28 cellular contexts compared by ENCODE assay signal in genomic region chr7:13161125-13161524, GRCh38.
"Had no signal": no experiment of that assay in that cellular context is flagged by ENCODE, and none has a peak within 500 bp of the region (broad histone marks: within the 10 kb centered on the region; RNA-seq: fewer than 3 reads in every experiment).

No MANE protein-coding gene starts in this region.

- H3K27me3 ChIP-seq: ovary, right lobe of liver, sigmoid colon, stomach, thyroid gland, tibial nerve, upper lobe of left lung, vagina had no signal

- H3K9ac ChIP-seq: parathyroid adenoma had no signal

- H2AFZ ChIP-seq: parathyroid adenoma had no signal

- H3K27me3 Mint-ChIP-seq: progenitor cell of endocrine pancreas had no signal

- ATAC-seq: natural killer cell; psoas muscle; right cardiac atrium; right lobe of liver; stimulated activated effector memory CD8-positive, alpha-beta T cell treated with anti-CD3 and anti-CD28 coated beads, Interleukin-12 subunit alpha, Interleukin-12 subunit beta, amount 100 ng/mL, for 72 hours; stimulated activated naive B cell treated with anti-CD40 and anti-IgM and Interleukin-4, amounts not matched to agents 10 μg/mL and 1 μg/mL and 100 μg/mL, for 72 hours had no signal

- H3K79me2 ChIP-seq: parathyroid adenoma had no signal

- H3K27ac ChIP-seq: ovary, parathyroid adenoma, psoas muscle, right lobe of liver, sigmoid colon, stomach, thoracic aorta, thyroid gland, tibial nerve, upper lobe of left lung, vagina had no signal

- DNase-seq: natural killer cell; occipital lobe; ovary; posterior cingulate gyrus; psoas muscle; right cardiac atrium; right lobe of liver; sigmoid colon; small intestine; stimulated activated CD4-positive, alpha-beta T cell treated with anti-CD3 and anti-CD28 coated beads, Interleukin-15, amount 100 ng/mL, for 24 hours; stimulated activated CD4-positive, alpha-beta T cell treated with anti-CD3 and anti-CD28 coated beads, Interleukin-2, amount 100 ng/mL, for 24 hours; stimulated activated CD4-positive, alpha-beta T cell treated with anti-CD3 and anti-CD28 coated beads, Interleukin-2, amount 100 ng/mL, for 48 hours; stimulated activated CD4-positive, alpha-beta T cell treated with anti-CD3 and anti-CD28 coated beads, Interleukin-4, amount 100 ng/mL, for 24 hours; stimulated activated naive B cell treated with anti-CD40 and anti-IgM and Interleukin-4, amounts not matched to agents 10 μg/mL and 1 μg/mL and 100 μg/mL, for 72 hours; stimulated activated naive CD4-positive, alpha-beta T cell treated with Interleukin-2 at 50 U/mL for 16 hours; stomach; thyroid gland; trophoblast cell; upper lobe of left lung had no signal

- H3K9me3 Mint-ChIP-seq: nephron; stimulated activated effector memory CD8-positive, alpha-beta T cell treated with anti-CD3 and anti-CD28 coated beads, Interleukin-12 subunit alpha, Interleukin-12 subunit beta, amount 100 ng/mL, for 72 hours; stimulated activated naive B cell treated with anti-CD40 and anti-IgM and Interleukin-4, amounts not matched to agents 10 μg/mL and 1 μg/mL and 100 μg/mL, for 72 hours; stimulated activated naive CD8-positive, alpha-beta T cell treated with anti-CD3 and anti-CD28 coated beads, Interleukin-15, Interleukin-2, amounts not matched to agents 100 ng/mL and 50 ng/mL, for 24 hours had no signal

- FAIRE-seq: small intestine, urothelium cell line had no signal

- H3K4me1 ChIP-seq: parathyroid adenoma, psoas muscle, right lobe of liver, sigmoid colon, stomach, thyroid gland, tibial nerve, upper lobe of left lung, vagina had no signal

- H3K4me1 Mint-ChIP-seq: natural killer cell; stimulated activated effector memory CD8-positive, alpha-beta T cell treated with anti-CD3 and anti-CD28 coated beads, Interleukin-12 subunit alpha, Interleukin-12 subunit beta, amount 100 ng/mL, for 72 hours had no signal

- H3K36me3 Mint-ChIP-seq: natural killer cell; stimulated activated effector memory CD8-positive, alpha-beta T cell treated with anti-CD3 and anti-CD28 coated beads, Interleukin-12 subunit alpha, Interleukin-12 subunit beta, amount 100 ng/mL, for 72 hours; stimulated activated naive B cell treated with anti-CD40 and anti-IgM and Interleukin-4, amounts not matched to agents 10 μg/mL and 1 μg/mL and 100 μg/mL, for 72 hours had no signal

- H3K36me3 ChIP-seq: ovary, right lobe of liver, sigmoid colon, stomach, thoracic aorta, thyroid gland, tibial nerve, upper lobe of left lung, vagina had no signal

- H3K4me3 Mint-ChIP-seq: natural killer cell; nephron; stimulated activated effector memory CD8-positive, alpha-beta T cell treated with anti-CD3 and anti-CD28 coated beads, Interleukin-12 subunit alpha, Interleukin-12 subunit beta, amount 100 ng/mL, for 72 hours; stimulated activated naive B cell treated with anti-CD40 and anti-IgM and Interleukin-4, amounts not matched to agents 10 μg/mL and 1 μg/mL and 100 μg/mL, for 72 hours; stimulated activated naive CD8-positive, alpha-beta T cell treated with anti-CD3 and anti-CD28 coated beads, Interleukin-15, Interleukin-2, amounts not matched to agents 100 ng/mL and 50 ng/mL, for 24 hours had no signal

- H3K4me3 ChIP-seq: ovary, psoas muscle, right lobe of liver, sigmoid colon, stomach, thoracic aorta, thyroid gland, tibial nerve, upper lobe of left lung, vagina had no signal

- H3K27ac Mint-ChIP-seq: natural killer cell; nephron; progenitor cell of endocrine pancreas; stimulated activated effector memory CD8-positive, alpha-beta T cell treated with anti-CD3 and anti-CD28 coated beads, Interleukin-12 subunit alpha, Interleukin-12 subunit beta, amount 100 ng/mL, for 72 hours; stimulated activated naive B cell treated with anti-CD40 and anti-IgM and Interleukin-4, amounts not matched to agents 10 μg/mL and 1 μg/mL and 100 μg/mL, for 72 hours; stimulated activated naive CD8-positive, alpha-beta T cell treated with anti-CD3 and anti-CD28 coated beads, Interleukin-15, Interleukin-2, amounts not matched to agents 100 ng/mL and 50 ng/mL, for 24 hours had no signal

- H3K9me3 ChIP-seq: ovary, psoas muscle, right lobe of liver, sigmoid colon, stomach, thoracic aorta, thyroid gland, tibial nerve, upper lobe of left lung, vagina had no signal
